In genomic region chr14:23151342-23151741, GRCh38 we compare ENCODE assay signal across 30 cellular contexts. TPM values are rescaled to one million over a fixed set of nuclear protein-coding genes. Genes with fewer than 3 reads are reported as not detected.
"Had no signal": no experiment of that assay in that cellular context is flagged by ENCODE, and none has a peak within 500 bp of the region (broad histone marks: within the 10 kb centered on the region; RNA-seq: fewer than 3 reads in every experiment).

No MANE protein-coding gene starts in this region.

- DNase-seq: activated CD4-positive, alpha-beta memory T cell treated with anti-CD3 and anti-CD28 coated beads, Interleukin-2, amount 10 ng/mL, durations not matched to agents 7 days and 5 days; activated CD4-positive, alpha-beta T cell treated with anti-CD3 and anti-CD28 coated beads for 36 hours; activated CD4-positive, alpha-beta T cell treated with anti-CD3 and anti-CD28 coated beads, Interleukin-2, amount 50 U/mL, for 1 hour; activated CD8-positive, alpha-beta memory T cell treated with anti-CD3 and anti-CD28 coated beads, Interleukin-2, amount 50 U/mL, for 48 hours; activated effector memory CD4-positive, alpha-beta T cell treated with Interleukin-2 at 50 U/mL for 16 hours; activated naive CD4-positive, alpha-beta T cell; activated T-cell treated with anti-CD3 and anti-CD28 coated beads, Interleukin-2, amount 50 U/mL, for 1 hour; amniotic stem cell; body of pancreas; Kasumi-1; KBM-7; NCI-H1048; NCI-H146; NCI-H187 treated with DMSO at 0.1 percent for 48 hours; NCI-H2081 treated with DMSO at 0.1 percent for 48 hours; NCI-H2171; NCI-H2227 treated with DMSO at 0.1 percent for 48 hours; NCI-H446 treated with DMSO at 0.1 percent for 48 hours; NCI-H524 treated with DMSO at 0.1 percent for 48 hours; NCI-H748 treated with DMSO at 0.1 percent for 48 hours; T-helper 1 cell had no signal

- H3K27me3 Mint-ChIP-seq: activated naive CD4-positive, alpha-beta T cell treated with anti-CD3 and anti-CD28 coated beads, Interleukin-2, amount 50 U/mL, for 24 hours had no signal

- H3K9me3 Mint-ChIP-seq: activated CD4-positive, alpha-beta memory T cell treated with anti-CD3 and anti-CD28 coated beads, Interleukin-2, amount 10 ng/mL, durations not matched to agents 7 days and 5 days; activated naive CD4-positive, alpha-beta T cell treated with anti-CD3 and anti-CD28 coated beads, Interleukin-2, amount 50 U/mL, for 24 hours; activated T-helper 1 cell treated with anti-CD3 and anti-CD28 coated beads, Interleukin-12 subunit alpha, Interleukin-12 subunit beta, Interleukin-2, Interleukin-4 antibody, amounts not matched to agents 30 ng/mL and 10 ng/mL and 1 ng/mL, durations not matched to agents 14 hours and 24 hours and 36 hours had no signal

- ATAC-seq: activated CD4-positive, alpha-beta T cell treated with anti-CD3 and anti-CD28 coated beads for 36 hours; body of pancreas; Right ventricle myocardium inferior had no signal

- H3K9me3 ChIP-seq: ascending aorta, body of pancreas had no signal

- H3K27ac ChIP-seq: body of pancreas, SK-N-MC, VCaP had no signal

- H3K27me3 ChIP-seq: ascending aorta, body of pancreas had no signal

- H3K4me3 ChIP-seq: ascending aorta, body of pancreas, SK-N-MC had no signal

- H3K4me3 Mint-ChIP-seq: activated CD4-positive, alpha-beta memory T cell treated with anti-CD3 and anti-CD28 coated beads, Interleukin-2, amount 10 ng/mL, durations not matched to agents 7 days and 5 days; activated CD4-positive, alpha-beta T cell treated with anti-CD3 and anti-CD28 coated beads for 36 hours; activated naive CD4-positive, alpha-beta T cell treated with anti-CD3 and anti-CD28 coated beads, Interleukin-2, amount 50 U/mL, for 24 hours; activated T-helper 1 cell treated with anti-CD3 and anti-CD28 coated beads, Interleukin-12 subunit alpha, Interleukin-12 subunit beta, Interleukin-2, Interleukin-4 antibody, amounts not matched to agents 30 ng/mL and 10 ng/mL and 1 ng/mL, durations not matched to agents 14 hours and 24 hours and 36 hours had no signal

- H3K36me3 Mint-ChIP-seq: activated naive CD4-positive, alpha-beta T cell treated with anti-CD3 and anti-CD28 coated beads, Interleukin-2, amount 50 U/mL, for 24 hours had no signal

- H3K27ac Mint-ChIP-seq: activated CD4-positive, alpha-beta memory T cell treated with anti-CD3 and anti-CD28 coated beads, Interleukin-2, amount 10 ng/mL, durations not matched to agents 7 days and 5 days; activated CD4-positive, alpha-beta T cell treated with anti-CD3 and anti-CD28 coated beads for 36 hours; activated naive CD4-positive, alpha-beta T cell treated with anti-CD3 and anti-CD28 coated beads, Interleukin-2, amount 50 U/mL, for 24 hours; activated T-helper 1 cell treated with anti-CD3 and anti-CD28 coated beads, Interleukin-12 subunit alpha, Interleukin-12 subunit beta, Interleukin-2, Interleukin-4 antibody, amounts not matched to agents 30 ng/mL and 10 ng/mL and 1 ng/mL, durations not matched to agents 14 hours and 24 hours and 36 hours had no signal

RNA-seq across cellular contexts. Expression of gene SLC7A8, which starts 32.1 kb away (rescaled TPM):
- total RNA-seq: activated T-helper 1 cell treated with anti-CD3 and anti-CD28 coated beads, Interleukin-12 subunit alpha, Interleukin-12 subunit beta, Interleukin-2, Interleukin-4 antibody, amounts not matched to agents 30 ng/mL and 10 ng/mL and 1 ng/mL, durations not matched to agents 14 hours and 24 hours and 36 hours had no signal

RNA-seq across cellular contexts. Expression of gene CEBPE, which starts 32.3 kb away (rescaled TPM):
- total RNA-seq: activated T-helper 1 cell treated with anti-CD3 and anti-CD28 coated beads, Interleukin-12 subunit alpha, Interleukin-12 subunit beta, Interleukin-2, Interleukin-4 antibody, amounts not matched to agents 30 ng/mL and 10 ng/mL and 1 ng/mL, durations not matched to agents 14 hours and 24 hours and 36 hours; ascending aorta; body of pancreas; Right ventricle myocardium inferior; RPMI7951 had no signal

RNA-seq across cellular contexts. Expression of gene CIROP, which starts 46.6 kb away (rescaled TPM):
- total RNA-seq: activated CD4-positive, alpha-beta memory T cell treated with anti-CD3 and anti-CD28 coated beads, Interleukin-2, amount 10 ng/mL, durations not matched to agents 7 days and 5 days; activated CD4-positive, alpha-beta T cell treated with anti-CD3 and anti-CD28 coated beads for 36 hours; activated T-helper 1 cell treated with anti-CD3 and anti-CD28 coated beads, Interleukin-12 subunit alpha, Interleukin-12 subunit beta, Interleukin-2, Interleukin-4 antibody, amounts not matched to agents 30 ng/mL and 10 ng/mL and 1 ng/mL, durations not matched to agents 14 hours and 24 hours and 36 hours; ascending aorta; body of pancreas; OCI-LY7; Right ventricle myocardium inferior; RPMI7951; T-helper 2 cell treated with Interferon-gamma antibody and Interleukin-4, amounts not matched to agents 100 ng/mL and 5 ng/mL, for 36 hours had no signal
